In genomic region chr4:112637552-112637866, GRCh38 we compare ENCODE assay signal across 8 cellular contexts. TPM values are rescaled to one million over a fixed set of nuclear protein-coding genes. Genes with fewer than 3 reads are reported as not detected.
DNase-seq lines count a peak whose midpoint lies in the region; ATAC-seq and TF ChIP-seq lines count a peak whose summit lies in the region.

No MANE protein-coding gene starts in this region.

- WGBS in SK-N-SH (ENCODE audit: low lambda C conversion rate), result under 1% methylated on average over 8 of the region's 8 CpGs

- H2AFZ ChIP-seq in SK-N-SH (ENCODE audit: low read depth), result peak overlapping the region; percentile 81; the same call in 1 of the 2 replicates

- H3K36me3 ChIP-seq in H7 (replicated peaks; ENCODE audit: control insufficient read depth, insufficient read depth, low read length) (no peaks in the 10 kb centered on the region; the same call in 1 of the 2 replicates), SK-N-SH (replicated peaks in 1 of 2; ENCODE audit: control insufficient read depth in 1 of 2, insufficient read depth in 2 of 2, low read length in 1 of 2) (no peaks in the 10 kb centered on the region), tibial artery (no peaks in the 10 kb centered on the region)

- no peaks in the 10 kb centered on the region for H4K20me1 ChIP-seq in SK-N-SH (ENCODE audit: insufficient read depth)

- TF ChIP-seq EP300 in SK-N-SH (IDR thresholded peaks at IDR 0.05; ENCODE audit: borderline replicate concordance in 1 of 2, low read depth in 1 of 2, low read length in 1 of 2), result no peak

- peaks cover 16% of the 10 kb centered on the region for H3F3A ChIP-seq in SK-N-SH (replicated peaks; ENCODE audit: insufficient read depth)

- H3K9ac ChIP-seq in SK-N-SH, result peak overlapping the region; percentile 92

- peaks cover 10 to 12% of the 10 kb centered on the region in 2 experiments; a peak in 3 of 4 replicates for H3K4me1 ChIP-seq in SK-N-SH (ENCODE audit: control insufficient read depth in 1 of 2, insufficient read depth in 2 of 2, low read depth in 1 of 2, low read length in 1 of 2)
- H3K4me1 ChIP-seq in tibial artery, result peaks cover 0 to 20% (median 16%) of the 10 kb centered on the region in 4 donors

- H3K27me3 ChIP-seq in H7 (ENCODE audit: control insufficient read depth, insufficient read depth, low read length) (no peaks in the 10 kb centered on the region), SK-N-SH (ENCODE audit: insufficient read depth) (no peaks in the 10 kb centered on the region), tibial artery (no peaks in the 10 kb centered on the region)

- H3K9me3 ChIP-seq in SK-N-SH (no peaks in the 10 kb centered on the region), tibial artery (no peaks in the 10 kb centered on the region)

- TF ChIP-seq CTCF in SK-N-SH (IDR thresholded peaks at IDR 0.05) (no peak), tibial artery (IDR thresholded peaks at IDR 0.05) (no peak)

- TF ChIP-seq RAD21 in SK-N-SH (IDR thresholded peaks at IDR 0.05; ENCODE audit: low read length), result no peak

- CTCF ChIA-PET in SK-N-SH (lab: Yijun Ruan, JAX), result interaction anchor here (0.6 to 9.5 kb wide), 18 partner anchors 8 to 459 kb away, joined by 3 to 105 read pairs (median 3); no protein-coding TSS in a partner anchor

- H3K27ac ChIP-seq in SK-N-SH (ENCODE audit: low read depth in 2 of 2, low read length in 1 of 2) (peak overlapping the region; percentile 96 to 97), tibial artery (peak overlapping the region; percentile 81 to 92)

- intact Hi-C loops in tibial artery (cut with DNase I; ENCODE audit: low total_unique reads), result no loop called here

- peaks cover 82% of the 10 kb centered on the region for H3K79me2 ChIP-seq in SK-N-SH (ENCODE audit: insufficient read depth)

- no peaks in the 10 kb centered on the region for H3K9me2 ChIP-seq in SK-N-SH

- H3K4me3 ChIP-seq in H7 (ENCODE audit: insufficient read depth, low read depth, low read length) (peak overlapping the region; percentile 87), SK-N-SH (ENCODE audit: low read depth in 2 of 2, low read length in 1 of 2) (peak overlapping the region; percentile 82 to 98), iPS-11a (ENCODE audit: low read depth, low read length) (peak overlapping the region; percentile 92), tibial artery (peak overlapping the region; percentile 59 to 71)

- POLR2A ChIA-PET in SK-N-SH (lab: Yijun Ruan, JAX), result no interaction called here

- no peak for DNase-seq in H7
- DNase-seq in SK-N-SH, result peak; percentile 5
- no peak for DNase-seq in tibial artery
- no peak for DNase-seq in NCI-H526 treated with DMSO at 0.1 percent for 48 hours (lab: John Stamatoyannopoulos, UW)
- no peak for DNase-seq in LoVo (ENCODE audit: low spot score)
- no peak for DNase-seq in CD1c-positive myeloid dendritic cell (ENCODE audit: extremely low spot score)

- peak overlapping the region; percentile 85 for H3K4me2 ChIP-seq in SK-N-SH

- no peak for ATAC-seq in HG03196 (IDR thresholded peaks at IDR 0.05; ENCODE audit: unreplicated experiment)

TF ChIP-seq in SK-N-SH, 30 proteins besides CTCF, POLR2A, EP300 and RAD21:
- TF ChIP-seq POLR2AphosphoS5 (IDR thresholded peaks at IDR 0.05; ENCODE audit: low read depth, low read length), result 0 out of 2 replicates have a peak, but pooled peaks have one; percentile 46
- TF ChIP-seq, protein P1, sequence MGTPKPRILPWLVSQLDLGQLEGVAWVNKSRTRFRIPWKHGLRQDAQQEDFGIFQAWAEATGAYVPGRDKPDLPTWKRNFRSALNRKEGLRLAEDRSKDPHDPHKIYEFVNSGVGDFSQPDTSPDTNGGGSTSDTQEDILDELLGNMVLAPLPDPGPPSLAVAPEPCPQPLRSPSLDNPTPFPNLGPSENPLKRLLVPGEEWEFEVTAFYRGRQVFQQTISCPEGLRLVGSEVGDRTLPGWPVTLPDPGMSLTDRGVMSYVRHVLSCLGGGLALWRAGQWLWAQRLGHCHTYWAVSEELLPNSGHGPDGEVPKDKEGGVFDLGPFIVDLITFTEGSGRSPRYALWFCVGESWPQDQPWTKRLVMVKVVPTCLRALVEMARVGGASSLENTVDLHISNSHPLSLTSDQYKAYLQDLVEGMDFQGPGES (IDR thresholded peaks at IDR 0.05; ENCODE audit: low read depth, low read length), result no peak

RNA-seq across cellular contexts. Expression of gene LARP7, which starts 0.6 kb away (rescaled TPM):
- 28.5 and 68.1 TPM in 2 replicates for total RNA-seq in H7 (2014; rRNA removed; shearing (Covaris generic))
- 9.4 and 10.5 TPM in 2 replicates for polyA plus RNA-seq in SK-N-SH (2012; rRNA removed)
- polyA plus RNA-seq in SK-N-SH (2012; cell fraction: cytosol; rRNA removed), result 14.6 and 25.3 TPM in 2 replicates
- 4.3 and 12.6 TPM in 2 replicates for polyA plus RNA-seq in SK-N-SH (2012; cell fraction: nucleus; rRNA removed)

RNA-seq across cellular contexts. Expression of gene ZGRF1, which starts 0.8 kb away (rescaled TPM):
- 25.1 and 52.4 TPM in 2 replicates for total RNA-seq in H7 (2014; rRNA removed; shearing (Covaris generic))
- polyA plus RNA-seq in SK-N-SH (2012; rRNA removed), result 2.4 and 2.9 TPM in 2 replicates
- polyA plus RNA-seq in SK-N-SH (2012; cell fraction: cytosol; rRNA removed), result 1.9 and 2.1 TPM in 2 replicates
- 5.2 and 10.2 TPM in 2 replicates for polyA plus RNA-seq in SK-N-SH (2012; cell fraction: nucleus; rRNA removed)
